Comparison of ENCODE assay signal across 1 cellular context in genomic region chr5:117590944-117591343, GRCh38.
TF ChIP-seq lines count a peak whose summit lies in the region.

No MANE protein-coding gene starts in this region.

TF ChIP-seq in SK-N-SH, 30 proteins besides CTCF, POLR2A, EP300 and RAD21 (continued from another document):
- TF ChIP-seq, protein P1, sequence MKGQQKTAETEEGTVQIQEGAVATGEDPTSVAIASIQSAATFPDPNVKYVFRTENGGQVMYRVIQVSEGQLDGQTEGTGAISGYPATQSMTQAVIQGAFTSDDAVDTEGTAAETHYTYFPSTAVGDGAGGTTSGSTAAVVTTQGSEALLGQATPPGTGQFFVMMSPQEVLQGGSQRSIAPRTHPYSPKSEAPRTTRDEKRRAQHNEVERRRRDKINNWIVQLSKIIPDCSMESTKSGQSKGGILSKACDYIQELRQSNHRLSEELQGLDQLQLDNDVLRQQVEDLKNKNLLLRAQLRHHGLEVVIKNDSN (IDR thresholded peaks at IDR 0.05; ENCODE audit: borderline replicate concordance, low read depth) = no peak
